In the genomic region with DNA sequence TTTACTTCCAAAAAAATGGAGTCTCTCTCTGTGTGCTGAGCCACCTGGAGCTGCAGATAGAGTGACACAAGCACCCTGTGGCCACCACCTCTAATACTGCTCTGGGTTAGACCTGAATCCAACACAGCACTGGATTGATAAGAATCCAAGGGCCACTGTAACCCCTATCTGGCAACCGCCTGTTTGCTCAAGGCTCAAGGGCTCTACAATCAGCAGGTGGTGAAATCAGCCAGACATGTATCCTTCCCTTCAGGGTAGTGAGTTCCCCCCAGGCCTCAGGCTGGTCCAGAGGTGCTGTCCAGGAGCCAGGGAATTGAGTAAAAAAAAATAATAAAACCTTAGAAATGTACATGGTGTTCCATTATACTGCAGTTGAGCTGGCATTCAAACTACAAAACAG, we compare ENCODE assay signal across 1 cellular context.
TF ChIP-seq lines count a peak whose summit lies in the region.

No MANE protein-coding gene starts in this region.

TF ChIP-seq in HepG2, 621 proteins besides CTCF, POLR2A, EP300 and RAD21 (continued from another document):
- TF ChIP-seq, protein P1, sequence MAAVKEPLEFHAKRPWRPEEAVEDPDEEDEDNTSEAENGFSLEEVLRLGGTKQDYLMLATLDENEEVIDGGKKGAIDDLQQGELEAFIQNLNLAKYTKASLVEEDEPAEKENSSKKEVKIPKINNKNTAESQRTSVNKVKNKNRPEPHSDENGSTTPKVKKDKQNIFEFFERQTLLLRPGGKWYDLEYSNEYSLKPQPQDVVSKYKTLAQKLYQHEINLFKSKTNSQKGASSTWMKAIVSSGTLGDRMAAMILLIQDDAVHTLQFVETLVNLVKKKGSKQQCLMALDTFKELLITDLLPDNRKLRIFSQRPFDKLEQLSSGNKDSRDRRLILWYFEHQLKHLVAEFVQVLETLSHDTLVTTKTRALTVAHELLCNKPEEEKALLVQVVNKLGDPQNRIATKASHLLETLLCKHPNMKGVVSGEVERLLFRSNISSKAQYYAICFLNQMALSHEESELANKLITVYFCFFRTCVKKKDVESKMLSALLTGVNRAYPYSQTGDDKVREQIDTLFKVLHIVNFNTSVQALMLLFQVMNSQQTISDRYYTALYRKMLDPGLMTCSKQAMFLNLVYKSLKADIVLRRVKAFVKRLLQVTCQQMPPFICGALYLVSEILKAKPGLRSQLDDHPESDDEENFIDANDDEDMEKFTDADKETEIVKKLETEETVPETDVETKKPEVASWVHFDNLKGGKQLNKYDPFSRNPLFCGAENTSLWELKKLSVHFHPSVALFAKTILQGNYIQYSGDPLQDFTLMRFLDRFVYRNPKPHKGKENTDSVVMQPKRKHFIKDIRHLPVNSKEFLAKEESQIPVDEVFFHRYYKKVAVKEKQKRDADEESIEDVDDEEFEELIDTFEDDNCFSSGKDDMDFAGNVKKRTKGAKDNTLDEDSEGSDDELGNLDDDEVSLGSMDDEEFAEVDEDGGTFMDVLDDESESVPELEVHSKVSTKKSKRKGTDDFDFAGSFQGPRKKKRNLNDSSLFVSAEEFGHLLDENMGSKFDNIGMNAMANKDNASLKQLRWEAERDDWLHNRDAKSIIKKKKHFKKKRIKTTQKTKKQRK (IDR thresholded peaks at IDR 0.05; ENCODE audit: low read length): no peak
- TF ChIP-seq, protein P2, sequence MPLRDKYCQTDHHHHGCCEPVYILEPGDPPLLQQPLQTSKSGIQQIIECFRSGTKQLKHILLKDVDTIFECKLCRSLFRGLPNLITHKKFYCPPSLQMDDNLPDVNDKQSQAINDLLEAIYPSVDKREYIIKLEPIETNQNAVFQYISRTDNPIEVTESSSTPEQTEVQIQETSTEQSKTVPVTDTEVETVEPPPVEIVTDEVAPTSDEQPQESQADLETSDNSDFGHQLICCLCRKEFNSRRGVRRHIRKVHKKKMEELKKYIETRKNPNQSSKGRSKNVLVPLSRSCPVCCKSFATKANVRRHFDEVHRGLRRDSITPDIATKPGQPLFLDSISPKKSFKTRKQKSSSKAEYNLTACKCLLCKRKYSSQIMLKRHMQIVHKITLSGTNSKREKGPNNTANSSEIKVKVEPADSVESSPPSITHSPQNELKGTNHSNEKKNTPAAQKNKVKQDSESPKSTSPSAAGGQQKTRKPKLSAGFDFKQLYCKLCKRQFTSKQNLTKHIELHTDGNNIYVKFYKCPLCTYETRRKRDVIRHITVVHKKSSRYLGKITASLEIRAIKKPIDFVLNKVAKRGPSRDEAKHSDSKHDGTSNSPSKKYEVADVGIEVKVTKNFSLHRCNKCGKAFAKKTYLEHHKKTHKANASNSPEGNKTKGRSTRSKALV (CRISPR knock-in tag; IDR thresholded peaks at IDR 0.05): no peak
- TF ChIP-seq CHD2 (IDR thresholded peaks at IDR 0.05; ENCODE audit: low read depth, low read length) (no peak), PHF21A (CRISPR knock-in tag; IDR thresholded peaks at IDR 0.05) (no peak), JDP2 (CRISPR knock-in tag; IDR thresholded peaks at IDR 0.05; ENCODE audit: borderline replicate concordance) (no peak)
- TF ChIP-seq, protein P3, sequence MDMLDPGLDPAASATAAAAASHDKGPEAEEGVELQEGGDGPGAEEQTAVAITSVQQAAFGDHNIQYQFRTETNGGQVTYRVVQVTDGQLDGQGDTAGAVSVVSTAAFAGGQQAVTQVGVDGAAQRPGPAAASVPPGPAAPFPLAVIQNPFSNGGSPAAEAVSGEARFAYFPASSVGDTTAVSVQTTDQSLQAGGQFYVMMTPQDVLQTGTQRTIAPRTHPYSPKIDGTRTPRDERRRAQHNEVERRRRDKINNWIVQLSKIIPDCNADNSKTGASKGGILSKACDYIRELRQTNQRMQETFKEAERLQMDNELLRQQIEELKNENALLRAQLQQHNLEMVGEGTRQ (IDR thresholded peaks at IDR 0.05; ENCODE audit: low read depth, low read length): no peak
- TF ChIP-seq, protein P3 (CRISPR knock-in tag; IDR thresholded peaks at IDR 0.05; ENCODE audit: borderline replicate concordance): no peak
TF ChIP-seq in HepG2: peak in this region for 0.
